33 cellular contexts compared by ENCODE assay signal in genomic region chr3:169579086-169579485, GRCh38.
"Had no signal": no experiment of that assay in that cellular context is flagged by ENCODE, and none has a peak within 500 bp of the region (broad histone marks: within the 10 kb centered on the region; RNA-seq: fewer than 3 reads in every experiment).

No MANE protein-coding gene starts in this region.

- H3K27ac ChIP-seq: breast epithelium, colonic mucosa, dorsolateral prefrontal cortex, gastroesophageal sphincter, hepatocyte, pancreas, prostate gland, sigmoid colon, thyroid gland, upper lobe of right lung had no signal

- H3K36me3 ChIP-seq: breast epithelium, colonic mucosa, gastroesophageal sphincter, pancreas, prostate gland, sigmoid colon, thyroid gland, upper lobe of right lung had no signal

- DNase-seq: activated CD4-positive, alpha-beta T cell treated with anti-CD3 and anti-CD28 coated beads for 36 hours; activated CD4-positive, alpha-beta T cell treated with anti-CD3 and anti-CD28 coated beads, Interleukin-2, amount 50 U/mL, for 4 hours; activated CD4-positive, CD25-positive, alpha-beta regulatory T cell; activated naive CD4-positive, alpha-beta T cell; activated T-cell treated with anti-CD3 and anti-CD28 coated beads for 4 hours; activated T-cell treated with anti-CD3 and anti-CD28 coated beads, Interleukin-2, amount 50 U/mL, for 72 hours; cerebellar nuclear complex; colonic mucosa; dorsolateral prefrontal cortex; effector memory CD4-positive, alpha-beta T cell; islet precursor cell; left ventricle myocardium superior; mammary epithelial cell; naive B cell; nephron progenitor cell; nucleus accumbens; pancreas; sigmoid colon; small intestine; stimulated activated CD4-positive, alpha-beta T cell treated with anti-CD3 and anti-CD28 coated beads, Interleukin-4, amount 100 ng/mL, for 4 hours; stimulated activated CD8-positive, alpha-beta memory T cell treated with anti-CD3 and anti-CD28 coated beads, Interleukin-4, amount 100 ng/mL, for 48 hours; stimulated activated naive CD8-positive, alpha-beta T cell treated with anti-CD3 and anti-CD28 coated beads, Interleukin-15, amount 100 ng/mL, for 72 hours; T-helper 17 cell; T1000; thyroid gland; upper lobe of right lung had no signal

- H3K9me3 Mint-ChIP-seq: activated naive CD4-positive, alpha-beta T cell treated with anti-CD3 and anti-CD28 coated beads, Interleukin-2, amount 50 U/mL, for 72 hours; activated T-cell treated with anti-CD3 and anti-CD28 coated beads, Interleukin-2, amount 50 U/mL, for 72 hours; mesothelial cell of epicardium; naive B cell; nephron progenitor cell; stimulated activated memory B cell treated with anti-CD40 and anti-IgM and Interleukin-4, amounts not matched to agents 10 μg/mL and 1 μg/mL and 100 μg/mL, for 72 hours; stimulated activated naive CD8-positive, alpha-beta T cell treated with anti-CD3 and anti-CD28 coated beads, Interleukin-15, amount 100 ng/mL, for 72 hours had no signal

- H3K9me3 ChIP-seq: breast epithelium, colonic mucosa, gastroesophageal sphincter, pancreas, prostate gland, sigmoid colon, thyroid gland, upper lobe of right lung had no signal

- H3K4me1 ChIP-seq: breast epithelium, colonic mucosa, prostate gland, thyroid gland, upper lobe of right lung had no signal

- H3K4me2 ChIP-seq: hepatocyte had no signal

- H2AFZ ChIP-seq: hepatocyte had no signal

- H3K27me3 ChIP-seq: breast epithelium, colonic mucosa, gastroesophageal sphincter, hepatocyte, pancreas, sigmoid colon, thyroid gland, upper lobe of right lung had no signal

- H3K36me3 Mint-ChIP-seq: activated naive CD4-positive, alpha-beta T cell treated with anti-CD3 and anti-CD28 coated beads, Interleukin-2, amount 50 U/mL, for 72 hours; mesothelial cell of epicardium; naive B cell; stimulated activated memory B cell treated with anti-CD40 and anti-IgM and Interleukin-4, amounts not matched to agents 10 μg/mL and 1 μg/mL and 100 μg/mL, for 72 hours had no signal

- ATAC-seq: activated CD4-positive, alpha-beta T cell treated with anti-CD3 and anti-CD28 coated beads for 36 hours; activated naive CD4-positive, alpha-beta T cell treated with anti-CD3 and anti-CD28 coated beads, Interleukin-2, amount 50 U/mL, for 72 hours; activated T-cell treated with anti-CD3 and anti-CD28 coated beads, Interleukin-2, amount 50 U/mL, for 72 hours; gastroesophageal sphincter; left ventricle myocardium superior; pancreas; stimulated activated memory B cell treated with anti-CD40 and anti-IgM and Interleukin-4, amounts not matched to agents 10 μg/mL and 1 μg/mL and 100 μg/mL, for 72 hours; stimulated activated naive CD8-positive, alpha-beta T cell treated with anti-CD3 and anti-CD28 coated beads, Interleukin-15, amount 100 ng/mL, for 72 hours; T-helper 17 cell; upper lobe of right lung had no signal

- H3K27ac Mint-ChIP-seq: activated CD4-positive, alpha-beta T cell treated with anti-CD3 and anti-CD28 coated beads for 36 hours; activated naive CD4-positive, alpha-beta T cell treated with anti-CD3 and anti-CD28 coated beads, Interleukin-2, amount 50 U/mL, for 72 hours; activated T-cell treated with anti-CD3 and anti-CD28 coated beads, Interleukin-2, amount 50 U/mL, for 72 hours; mesothelial cell of epicardium; naive B cell; nephron progenitor cell; stimulated activated memory B cell treated with anti-CD40 and anti-IgM and Interleukin-4, amounts not matched to agents 10 μg/mL and 1 μg/mL and 100 μg/mL, for 72 hours; stimulated activated naive CD8-positive, alpha-beta T cell treated with anti-CD3 and anti-CD28 coated beads, Interleukin-15, amount 100 ng/mL, for 72 hours; T-helper 17 cell had no signal

- H3K4me3 Mint-ChIP-seq: activated CD4-positive, alpha-beta T cell treated with anti-CD3 and anti-CD28 coated beads for 36 hours; activated T-cell treated with anti-CD3 and anti-CD28 coated beads, Interleukin-2, amount 50 U/mL, for 72 hours; mesothelial cell of epicardium; naive B cell; nephron progenitor cell; stimulated activated memory B cell treated with anti-CD40 and anti-IgM and Interleukin-4, amounts not matched to agents 10 μg/mL and 1 μg/mL and 100 μg/mL, for 72 hours; stimulated activated naive CD8-positive, alpha-beta T cell treated with anti-CD3 and anti-CD28 coated beads, Interleukin-15, amount 100 ng/mL, for 72 hours; T-helper 17 cell had no signal

- H3K4me3 ChIP-seq: breast epithelium, colonic mucosa, dorsolateral prefrontal cortex, gastroesophageal sphincter, hepatocyte, pancreas, prostate gland, sigmoid colon, thyroid gland, upper lobe of right lung had no signal

- H3K79me2 ChIP-seq: hepatocyte had no signal
